ENCODE assay signal across 8 cellular contexts in genomic region chr16:25257956-25258855, GRCh38. TPM values are rescaled to one million over a fixed set of nuclear protein-coding genes. Genes with fewer than 3 reads are reported as not detected.
DNase-seq lines count a peak whose midpoint lies in the region; ATAC-seq lines count a peak whose summit lies in the region.

No MANE protein-coding gene starts in this region.

- H3K4me3 Mint-ChIP-seq in CD4-positive, alpha-beta memory T cell = peak overlapping the region; percentile 90 to 94 (median 94)
- peak overlapping the region; percentile 97 for H3K4me3 Mint-ChIP-seq in activated CD8-positive, alpha-beta T cell treated with anti-CD3 and anti-CD28 coated beads, Interleukin-2, amount 10 ng/mL, durations not matched to agents 7 days and 5 days

- ATAC-seq in GM19438 (IDR thresholded peaks at IDR 0.05; ENCODE audit: low read depth, unreplicated experiment) (peak; percentile 48), HG03565 (IDR thresholded peaks at IDR 0.05; ENCODE audit: unreplicated experiment) (peak; percentile 40)
- peak; percentile 61 for ATAC-seq in activated CD8-positive, alpha-beta T cell treated with anti-CD3 and anti-CD28 coated beads, Interleukin-2, amount 10 ng/mL, durations not matched to agents 7 days and 5 days

- H3K27ac ChIP-seq in CD4-positive, alpha-beta memory T cell (ENCODE audit: low read depth, low read length) = peak overlapping the region; percentile 84
- peak overlapping the region; percentile 86 for H3K27ac ChIP-seq in effector memory CD4-positive, alpha-beta T cell (ENCODE audit: insufficient read depth, low read length, poor library complexity, severe bottlenecking)

- no peaks in the 10 kb centered on the region for H3K9me3 ChIP-seq in CD4-positive, alpha-beta memory T cell (ENCODE audit: control insufficient read depth in 1 of 2, low read length in 2 of 2)
- no peaks in the 10 kb centered on the region for H3K9me3 ChIP-seq in effector memory CD4-positive, alpha-beta T cell (ENCODE audit: control insufficient read depth, low read length)

- intact Hi-C loops in CD4-positive, alpha-beta memory T cell (cut with micrococcal nuclease) = loop anchor here (2.0 to 10.0 kb wide), 2 partner anchors 193 to 719 kb away; partner anchors contain the start of gene RBBP6

- H3K27me3 Mint-ChIP-seq in CD4-positive, alpha-beta memory T cell = no peaks in the 10 kb centered on the region
- H3K27me3 Mint-ChIP-seq in activated CD8-positive, alpha-beta T cell treated with anti-CD3 and anti-CD28 coated beads, Interleukin-2, amount 10 ng/mL, durations not matched to agents 7 days and 5 days (ENCODE audit: low read depth) = no peaks in the 10 kb centered on the region

- H3K9me3 Mint-ChIP-seq in CD4-positive, alpha-beta memory T cell = peaks cover 0 to 2% (median 0%) of the 10 kb centered on the region in 8 donors
- no peaks in the 10 kb centered on the region for H3K9me3 Mint-ChIP-seq in activated CD8-positive, alpha-beta T cell treated with anti-CD3 and anti-CD28 coated beads, Interleukin-2, amount 10 ng/mL, durations not matched to agents 7 days and 5 days (ENCODE audit: insufficient read depth)

- H3K36me3 Mint-ChIP-seq in CD4-positive, alpha-beta memory T cell = peaks cover 7 to 45% of the 10 kb centered on the region in 2 donors
- H3K36me3 Mint-ChIP-seq in activated CD8-positive, alpha-beta T cell treated with anti-CD3 and anti-CD28 coated beads, Interleukin-2, amount 10 ng/mL, durations not matched to agents 7 days and 5 days (ENCODE audit: low read depth) = peaks cover 49% of the 10 kb centered on the region

- H3K4me1 ChIP-seq in CD4-positive, alpha-beta memory T cell (ENCODE audit: insufficient read depth, low read length) = peaks cover 50% of the 10 kb centered on the region
- peaks cover 26% of the 10 kb centered on the region for H3K4me1 ChIP-seq in effector memory CD4-positive, alpha-beta T cell (ENCODE audit: control insufficient read depth, insufficient read depth, low read length, poor library complexity, severe bottlenecking)

- DNase-seq in CD4-positive, alpha-beta memory T cell = peak; percentile 72 to 83 (median 78)
- DNase-seq in NCI-H82 (lab: John Stamatoyannopoulos, UW) = peak; percentile 96
- peak; percentile 82 for DNase-seq in activated CD8-positive, alpha-beta T cell treated with anti-CD3 and anti-CD28 coated beads, Interleukin-2, amount 10 ng/mL, durations not matched to agents 7 days and 5 days
- DNase-seq in effector memory CD4-positive, alpha-beta T cell = peak; percentile 63 to 73 (median 66)
- DNase-seq in mesenteric fat pad (ENCODE audit: low spot score) = peak; percentile 91
- DNase-seq in stimulated activated CD8-positive, alpha-beta memory T cell treated with anti-CD3 and anti-CD28 coated beads, Interleukin-15, amount 100 ng/mL, for 1 hour (ENCODE audit: low read depth) = peak; percentile 44

- H3K36me3 ChIP-seq in CD4-positive, alpha-beta memory T cell (ENCODE audit: insufficient read depth, low read length) = peaks cover 3% of the 10 kb centered on the region
- H3K36me3 ChIP-seq in effector memory CD4-positive, alpha-beta T cell (ENCODE audit: control insufficient read depth, insufficient read depth, low read length) = peaks cover 8% of the 10 kb centered on the region

- H3K4me1 Mint-ChIP-seq in CD4-positive, alpha-beta memory T cell = peaks cover 38 to 69% (median 54%) of the 10 kb centered on the region in 4 donors
- H3K4me1 Mint-ChIP-seq in activated CD8-positive, alpha-beta T cell treated with anti-CD3 and anti-CD28 coated beads, Interleukin-2, amount 10 ng/mL, durations not matched to agents 7 days and 5 days (ENCODE audit: low read depth) = peaks cover 65% of the 10 kb centered on the region

- CTCF ChIA-PET in CD4-positive, alpha-beta memory T cell (lab: Charles Lee; ENCODE audit: partially characterized antibody) = interaction anchor here (0.9 to 2.7 kb wide), 2 partner anchors 18 to 37 kb away, joined by 3 to 13 read pairs; no protein-coding TSS in a partner anchor
- CTCF ChIA-PET in activated CD8-positive, alpha-beta T cell treated with anti-CD3 and anti-CD28 coated beads, Interleukin-2, amount 10 ng/mL, durations not matched to agents 7 days and 5 days (lab: Charles Lee) = interaction anchor here (1.4 to 5.0 kb wide), 4 partner anchors 11 to 25 kb away, joined by 5 to 27 read pairs (median 9); no protein-coding TSS in a partner anchor

- peak overlapping the region; percentile 80 to 84 for H3K4me3 ChIP-seq in CD4-positive, alpha-beta memory T cell (ENCODE audit: low read length in 2 of 2)
- peak overlapping the region; percentile 70 for H3K4me3 ChIP-seq in effector memory CD4-positive, alpha-beta T cell (ENCODE audit: insufficient read depth, low read depth, low read length, poor library complexity, severe bottlenecking)

- H3K27me3 ChIP-seq in CD4-positive, alpha-beta memory T cell (ENCODE audit: insufficient read depth, low read length) = no peaks in the 10 kb centered on the region
- no peaks in the 10 kb centered on the region for H3K27me3 ChIP-seq in effector memory CD4-positive, alpha-beta T cell (replicated peaks; ENCODE audit: control insufficient read depth, insufficient read depth, low read length, poor library complexity, severe bottlenecking)

- POLR2A ChIA-PET in CD4-positive, alpha-beta memory T cell (lab: Charles Lee; ENCODE audit: partially characterized antibody) = interaction anchor here (0.5 to 2.1 kb wide), 6 partner anchors 10 to 497 kb away, joined by 3 to 6 read pairs (median 3); partner anchors contain the start of gene ARHGAP17
- POLR2A ChIA-PET in activated CD8-positive, alpha-beta T cell treated with anti-CD3 and anti-CD28 coated beads, Interleukin-2, amount 10 ng/mL, durations not matched to agents 7 days and 5 days (lab: Charles Lee) = interaction anchor here (0.5 to 1.3 kb wide), 6 partner anchors 16 to 497 kb away, joined by 3 to 7 read pairs (median 4); partner anchors contain the start of gene LCMT1

- peak overlapping the region; percentile 95 to 97 (median 96) for H3K27ac Mint-ChIP-seq in CD4-positive, alpha-beta memory T cell
- H3K27ac Mint-ChIP-seq in activated CD8-positive, alpha-beta T cell treated with anti-CD3 and anti-CD28 coated beads, Interleukin-2, amount 10 ng/mL, durations not matched to agents 7 days and 5 days = peak overlapping the region; percentile 98

RNA-seq across cellular contexts. Expression of gene ZKSCAN2, which starts 0.6 kb away (rescaled TPM):
- 1 to 10 TPM; 3.6 to 4.1 TPM for total RNA-seq in CD4-positive, alpha-beta memory T cell
- 1 to 10 TPM; 1.2 to 1.4 TPM for polyA plus RNA-seq in CD4-positive, alpha-beta memory T cell
- 1 to 10 TPM; 3.7 to 4.6 TPM for total RNA-seq in activated CD8-positive, alpha-beta T cell treated with anti-CD3 and anti-CD28 coated beads, Interleukin-2, amount 10 ng/mL, durations not matched to agents 7 days and 5 days
- total RNA-seq in mesenteric fat pad = 4.2 TPM

RNA-seq across cellular contexts. Expression of gene AQP8, which starts 41.5 kb away (rescaled TPM):
- total RNA-seq in CD4-positive, alpha-beta memory T cell = not detected
- not detected for polyA plus RNA-seq in CD4-positive, alpha-beta memory T cell
- total RNA-seq in activated CD8-positive, alpha-beta T cell treated with anti-CD3 and anti-CD28 coated beads, Interleukin-2, amount 10 ng/mL, durations not matched to agents 7 days and 5 days = under 1 TPM in 1 of 2 experiments, not detected in 1; 0.18 TPM
- total RNA-seq in mesenteric fat pad = not detected

Comparison
In these comparisons a context has a peak if more than half of its experiments do, and no peak if none do; other contexts are left out.
1. Peak in every context shown above with its lines: DNase-seq, ATAC-seq, H3K4me3 ChIP-seq and H3K27ac ChIP-seq.
2. DNase-seq: peak in every context shown above with its lines; median percentile 96 in NCI-H82; 91 in mesenteric fat pad; 82 in activated CD8-positive, alpha-beta T cell treated with anti-CD3 and anti-CD28 coated beads, Interleukin-2, amount 10 ng/mL, durations not matched to agents 7 days and 5 days; 78 in CD4-positive, alpha-beta memory T cell; 66 in effector memory CD4-positive, alpha-beta T cell; 44 in stimulated activated CD8-positive, alpha-beta memory T cell treated with anti-CD3 and anti-CD28 coated beads, Interleukin-15, amount 100 ng/mL, for 1 hour.